In genomic region chr7:112079122-112079521, GRCh38 we compare ENCODE assay signal across 16 cellular contexts.
DNase-seq lines count a peak whose midpoint lies in the region; ATAC-seq and TF ChIP-seq lines count a peak whose summit lies in the region.
"Had no signal": no experiment of that assay in that cellular context is flagged by ENCODE, and none has a peak within 500 bp of the region (broad histone marks: within the 10 kb centered on the region; RNA-seq: fewer than 3 reads in every experiment).

No MANE protein-coding gene starts in this region.

- no peak for TF ChIP-seq CTCF in HEK293 (tag by site-specific recombination; IDR thresholded peaks at IDR 0.05)
- TF ChIP-seq CTCF in dorsolateral prefrontal cortex (IDR thresholded peaks at IDR 0.05 in 54 of 56, conservative IDR thresholded peaks at IDR 0.05 in 2 of 56; ENCODE audit: low read depth in 1 of 56, partially characterized antibody in 56 of 56), result no peak
- TF ChIP-seq CTCF in lower lobe of right lung (IDR thresholded peaks at IDR 0.05), result no peak
- TF ChIP-seq CTCF in right atrium auricular region (IDR thresholded peaks at IDR 0.05), result no peak

- H3K27me3 ChIP-seq in dorsolateral prefrontal cortex, result no peaks in the 10 kb centered on the region
- no peaks in the 10 kb centered on the region for H3K27me3 ChIP-seq in lower lobe of right lung (ENCODE audit: low read depth)
- no peaks in the 10 kb centered on the region for H3K27me3 ChIP-seq in right atrium auricular region
- H3K27me3 ChIP-seq: BE2C had no signal

- POLR2A ChIA-PET in HEK293 (lab: Yijun Ruan, JAX), result no interaction called here

- H3K4me3 ChIP-seq in HEK293 (ENCODE audit: low read depth, low read length) (no peak overlapping the region), dorsolateral prefrontal cortex (no peak overlapping the region), lower lobe of right lung (no peak overlapping the region), right atrium auricular region (no peak overlapping the region)
- H3K4me3 ChIP-seq: PC-9 had no signal

- H3K27ac ChIP-seq in HEK293 (ENCODE audit: extremely low read depth, low read depth, low read length), result no peak overlapping the region
- H3K27ac ChIP-seq in dorsolateral prefrontal cortex, result peak overlapping the region in 39 of 59 donors; percentile 2 to 80 (median 58)
- peak overlapping the region; percentile 78 for H3K27ac ChIP-seq in lower lobe of right lung
- no peak overlapping the region for H3K27ac ChIP-seq in right atrium auricular region
- H3K27ac ChIP-seq: PC-9 had no signal

- DNase-seq in dorsolateral prefrontal cortex, result no peak
- DNase-seq in lower lobe of right lung, result no peak
- no peak for DNase-seq in right atrium auricular region (ENCODE audit: low spot score)
- DNase-seq in pons (ENCODE audit: low spot score), result no peak
- no peak for DNase-seq in middle frontal gyrus (ENCODE audit: extremely low spot score, low spot score)
- DNase-seq: BE2C; CD8-positive, alpha-beta memory T cell; DMS79; KBM-7; NCI-H1417 treated with DMSO at 0.1 percent for 48 hours; NCI-H1930; NCI-H2171 treated with DMSO at 0.1 percent for 48 hours; NCI-H774; PC-9 had no signal

- intact Hi-C loops in dorsolateral prefrontal cortex (cut with DNase I), result no loop called here
- intact Hi-C loops in lower lobe of right lung (cut with DNase I), result no loop called here

- no peaks in the 10 kb centered on the region for H3K9me3 ChIP-seq in HEK293 (ENCODE audit: control insufficient read depth, insufficient read depth, low read depth, low read length)
- no peaks in the 10 kb centered on the region for H3K9me3 ChIP-seq in lower lobe of right lung
- peaks cover 0 to 7% of the 10 kb centered on the region in 2 donors for H3K9me3 ChIP-seq in right atrium auricular region

- CTCF ChIA-PET in HEK293 (lab: Yijun Ruan, JAX), result interaction anchor here (0.9 to 1.4 kb wide), 2 partner anchors 11 to 83 kb away, joined by 3 to 4 read pairs; no protein-coding TSS in a partner anchor

- H3K4me1 ChIP-seq in HEK293 (ENCODE audit: control insufficient read depth, insufficient read depth, low read length), result peaks cover 4% of the 10 kb centered on the region; the same call in 1 of the 2 replicates
- peaks cover 42% of the 10 kb centered on the region for H3K4me1 ChIP-seq in lower lobe of right lung
- H3K4me1 ChIP-seq in right atrium auricular region, result peaks cover 0 to 2% of the 10 kb centered on the region in 2 donors

- ATAC-seq in lower lobe of right lung (no peak), GM19397 (IDR thresholded peaks at IDR 0.05; ENCODE audit: unreplicated experiment) (no peak)

- H3K36me3 ChIP-seq in HEK293 (ENCODE audit: control insufficient read depth in 2 of 2, insufficient read depth in 1 of 2, low read length in 2 of 2), result no peaks in the 10 kb centered on the region
- no peaks in the 10 kb centered on the region for H3K36me3 ChIP-seq in lower lobe of right lung
- no peaks in the 10 kb centered on the region for H3K36me3 ChIP-seq in right atrium auricular region
- H3K36me3 ChIP-seq: BE2C had no signal

TF ChIP-seq in HEK293, 187 proteins besides CTCF, POLR2A, EP300 and RAD21:
- peak; percentile 45; the same call in 1 of the 2 replicates for TF ChIP-seq PRDM6 (tag by site-specific recombination; IDR thresholded peaks at IDR 0.05)
- TF ChIP-seq, protein P1, sequence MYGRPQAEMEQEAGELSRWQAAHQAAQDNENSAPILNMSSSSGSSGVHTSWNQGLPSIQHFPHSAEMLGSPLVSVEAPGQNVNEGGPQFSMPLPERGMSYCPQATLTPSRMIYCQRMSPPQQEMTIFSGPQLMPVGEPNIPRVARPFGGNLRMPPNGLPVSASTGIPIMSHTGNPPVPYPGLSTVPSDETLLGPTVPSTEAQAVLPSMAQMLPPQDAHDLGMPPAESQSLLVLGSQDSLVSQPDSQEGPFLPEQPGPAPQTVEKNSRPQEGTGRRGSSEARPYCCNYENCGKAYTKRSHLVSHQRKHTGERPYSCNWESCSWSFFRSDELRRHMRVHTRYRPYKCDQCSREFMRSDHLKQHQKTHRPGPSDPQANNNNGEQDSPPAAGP (tag by site-specific recombination; IDR thresholded peaks at IDR 0.05), result no peak

Comparison
In these comparisons a context has a peak if more than half of its experiments do, and no peak if none do; other contexts are left out.
1. H3K27ac ChIP-seq: peak in dorsolateral prefrontal cortex (39 of 59) and lower lobe of right lung (single experiment); none in HEK293 (single experiment) and right atrium auricular region (0 of 2).